In the genomic region with DNA sequence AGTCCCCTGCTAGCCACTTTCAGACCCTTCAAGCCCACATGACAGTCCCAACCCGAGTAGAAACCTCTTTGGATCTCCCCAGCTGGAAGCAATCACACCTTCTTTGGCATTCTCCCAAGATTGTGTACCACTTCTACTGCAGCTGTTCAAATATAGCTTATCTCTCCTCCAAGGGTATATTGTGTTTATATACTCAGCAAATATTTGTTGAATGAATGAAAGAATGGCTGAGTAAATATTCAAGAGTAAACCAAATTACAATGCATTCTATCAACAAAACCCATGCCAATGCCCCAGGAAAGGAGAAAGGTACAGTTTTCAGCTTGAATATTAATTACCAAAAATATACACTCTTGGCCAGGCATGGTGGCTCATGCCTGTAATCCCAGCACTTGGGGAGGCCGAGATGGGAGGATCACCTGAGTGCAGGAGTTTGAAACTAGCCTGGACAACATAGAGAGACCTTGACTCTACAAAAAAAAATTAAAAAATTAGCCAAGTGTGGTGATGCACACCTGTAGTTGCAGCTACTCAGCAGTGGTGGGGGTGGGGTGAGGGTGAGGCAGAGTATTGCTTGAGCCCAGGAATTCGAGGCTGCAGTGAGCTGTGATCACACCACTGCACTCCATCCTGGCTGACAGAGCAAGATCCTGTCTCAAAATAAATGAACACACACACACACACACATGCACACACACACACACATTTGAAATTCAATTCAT, we compare ENCODE assay signal across 1 cellular context.
TF ChIP-seq lines count a peak whose summit lies in the region.

No MANE protein-coding gene starts in this region.

TF ChIP-seq in IMR-90, 13 proteins besides CTCF, POLR2A, EP300 and RAD21 (continued from another document):
- TF ChIP-seq MAZ (IDR thresholded peaks at IDR 0.05; ENCODE audit: borderline replicate concordance, low read depth, low read length): no peak
- no peak for TF ChIP-seq SMC3 (IDR thresholded peaks at IDR 0.05; ENCODE audit: low read depth, low read length)
- no peak for TF ChIP-seq MXI1 (IDR thresholded peaks at IDR 0.05; ENCODE audit: borderline replicate concordance, low read depth, low read length)
- no peak for TF ChIP-seq RFX5 (IDR thresholded peaks at IDR 0.05; ENCODE audit: low read depth, low read length)
- TF ChIP-seq CHD1 (IDR thresholded peaks at IDR 0.05; ENCODE audit: low read depth, low read length): no peak
- TF ChIP-seq BHLHE40 (IDR thresholded peaks at IDR 0.05; ENCODE audit: low read depth, low read length): no peak
